22 cellular contexts compared by ENCODE assay signal in the genomic region with DNA sequence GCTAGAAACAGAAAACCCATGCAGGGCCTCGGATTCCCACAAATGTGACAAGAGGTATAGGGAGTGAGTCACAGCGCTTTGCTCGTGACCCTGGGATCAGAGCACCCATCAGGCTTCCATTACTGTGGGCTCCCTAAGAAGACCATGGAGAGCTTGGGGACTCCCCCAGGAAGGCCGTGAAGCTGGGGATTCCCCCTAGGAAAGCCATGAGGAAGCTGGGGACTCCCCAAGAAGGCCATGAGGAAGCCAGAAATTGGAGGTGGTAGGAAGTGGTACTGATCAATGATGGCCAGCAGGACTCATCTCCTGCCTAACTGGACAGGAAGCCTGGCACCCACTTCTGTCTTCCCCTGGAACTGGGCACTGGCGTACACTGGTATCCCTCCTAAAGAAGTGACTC. TPM values are rescaled to one million over a fixed set of nuclear protein-coding genes. Genes with fewer than 3 reads are reported as not detected.
DNase-seq lines count a peak whose midpoint lies in the region; ATAC-seq and TF ChIP-seq lines count a peak whose summit lies in the region.
"Had no signal": no experiment of that assay in that cellular context is flagged by ENCODE, and none has a peak within 500 bp of the region (broad histone marks: within the 10 kb centered on the region; RNA-seq: fewer than 3 reads in every experiment).

No MANE protein-coding gene starts in this region.

- H3F3A ChIP-seq in PC-3 (ENCODE audit: low read length, unreplicated experiment): no peaks in the 10 kb centered on the region

- no peak overlapping the region for H3K4me3 ChIP-seq in PC-3 (ENCODE audit: low read length)
- H3K4me3 ChIP-seq: A549; BLaER1 treated with 17β-estradiol and CSF1 and Interleukin-3, amounts not matched to agents 10 nM and 100 nM; lung; right lobe of liver; stomach had no signal

- no peak for DNase-seq in activated CD4-positive, alpha-beta memory T cell treated with anti-CD3 and anti-CD28 coated beads for 36 hours
- DNase-seq in activated CD4-positive, alpha-beta memory T cell treated with anti-CD3 and anti-CD28 coated beads, Interleukin-2, amount 10 ng/mL, durations not matched to agents 7 days and 5 days: no peak
- DNase-seq in PC-3: no peak
- no peak for DNase-seq in substantia nigra (lab: John Stamatoyannopoulos, UW)
- DNase-seq in superior temporal gyrus (ENCODE audit: extremely low spot score): no peak
- DNase-seq: activated CD8-positive, alpha-beta memory T cell treated with anti-CD3 and anti-CD28 coated beads for 24 hours; DMS 273 treated with DMSO at 0.1 percent for 48 hours; Kasumi-1; NCI-H1092 treated with DMSO at 0.1 percent for 48 hours; NCI-H2081; NCI-H524 treated with DMSO at 0.1 percent for 48 hours; right lobe of liver; Right ventricle myocardium superior; stomach; T-cell had no signal

- H3K4me1 Mint-ChIP-seq in activated CD4-positive, alpha-beta memory T cell treated with anti-CD3 and anti-CD28 coated beads for 36 hours (ENCODE audit: low read depth): peaks cover 15% of the 10 kb centered on the region
- peaks cover 7% of the 10 kb centered on the region for H3K4me1 Mint-ChIP-seq in activated CD4-positive, alpha-beta memory T cell treated with anti-CD3 and anti-CD28 coated beads, Interleukin-2, amount 10 ng/mL, durations not matched to agents 7 days and 5 days
- H3K4me1 Mint-ChIP-seq in stimulated activated memory B cell treated with anti-CD40 and anti-IgM and Interleukin-4, amounts not matched to agents 10 μg/mL and 1 μg/mL and 100 μg/mL, for 72 hours: peaks cover 23% of the 10 kb centered on the region

- no peaks in the 10 kb centered on the region for H4K20me1 ChIP-seq in PC-3 (ENCODE audit: low read length)

- TSS peak; percentile 2 for BruUV-seq in PC-3 (replicated peaks; lab: Mats Ljungman, UMichigan)

- intact Hi-C loops in activated CD4-positive, alpha-beta memory T cell treated with anti-CD3 and anti-CD28 coated beads for 36 hours (cut with micrococcal nuclease): no loop called here
- intact Hi-C loops in PC-3 (cut with micrococcal nuclease): no loop called here

- H3K27ac ChIP-seq in PC-3 (ENCODE audit: low read length) (no peak overlapping the region), substantia nigra (ENCODE audit: low read depth, low read length, poor library complexity, severe bottlenecking) (no peak overlapping the region)
- H3K27ac ChIP-seq: A549; BLaER1 treated with 17β-estradiol and CSF1 and Interleukin-3, amounts not matched to agents 10 nM and 100 nM; right lobe of liver; stomach had no signal

- no peaks in the 10 kb centered on the region for H3K79me2 ChIP-seq in PC-3 (ENCODE audit: low read length)

- no peaks in the 10 kb centered on the region for H3K27me3 ChIP-seq in PC-3 (ENCODE audit: low read length)
- H3K27me3 ChIP-seq: BLaER1 treated with 17β-estradiol and CSF1 and Interleukin-3, amounts not matched to agents 10 nM and 100 nM; right lobe of liver; stomach had no signal

- H3K9ac ChIP-seq in PC-3 (ENCODE audit: low read length): no peak overlapping the region
- H3K9ac ChIP-seq: BLaER1 treated with 17β-estradiol and CSF1 and Interleukin-3, amounts not matched to agents 10 nM and 100 nM had no signal

- no peaks in the 10 kb centered on the region for H3K9me3 Mint-ChIP-seq in activated CD4-positive, alpha-beta memory T cell treated with anti-CD3 and anti-CD28 coated beads for 36 hours
- H3K9me3 Mint-ChIP-seq in activated CD4-positive, alpha-beta memory T cell treated with anti-CD3 and anti-CD28 coated beads, Interleukin-2, amount 10 ng/mL, durations not matched to agents 7 days and 5 days: no peaks in the 10 kb centered on the region
- no peaks in the 10 kb centered on the region for H3K9me3 Mint-ChIP-seq in stimulated activated memory B cell treated with anti-CD40 and anti-IgM and Interleukin-4, amounts not matched to agents 10 μg/mL and 1 μg/mL and 100 μg/mL, for 72 hours
- H3K9me3 Mint-ChIP-seq: dendritic cell treated with granulocyte-macrophage colony-stimulating factor and Interleukin-4, amounts not matched to agents 40 ng/mL and 50 ng/mL, for 4 days; T-cell had no signal

- no peaks in the 10 kb centered on the region for H3K9me2 ChIP-seq in PC-3 (replicated peaks; ENCODE audit: low read length)

- H3K27me3 Mint-ChIP-seq in activated CD4-positive, alpha-beta memory T cell treated with anti-CD3 and anti-CD28 coated beads for 36 hours: no peaks in the 10 kb centered on the region
- H3K27me3 Mint-ChIP-seq in activated CD4-positive, alpha-beta memory T cell treated with anti-CD3 and anti-CD28 coated beads, Interleukin-2, amount 10 ng/mL, durations not matched to agents 7 days and 5 days: no peaks in the 10 kb centered on the region
- H3K27me3 Mint-ChIP-seq in stimulated activated memory B cell treated with anti-CD40 and anti-IgM and Interleukin-4, amounts not matched to agents 10 μg/mL and 1 μg/mL and 100 μg/mL, for 72 hours: no peaks in the 10 kb centered on the region
- H3K27me3 Mint-ChIP-seq: dendritic cell treated with granulocyte-macrophage colony-stimulating factor and Interleukin-4, amounts not matched to agents 40 ng/mL and 50 ng/mL, for 4 days; T-cell had no signal

- peaks cover 23% of the 10 kb centered on the region; the same call in 1 of the 2 replicates for H3K36me3 ChIP-seq in PC-3 (ENCODE audit: low read depth, low read length)

- ATAC-seq in GM21360 (IDR thresholded peaks at IDR 0.05; ENCODE audit: unreplicated experiment) (peak; percentile 59), PC-3 (0 out of 2 replicates have a peak, but pooled peaks have one; percentile 18), HG03135 (IDR thresholded peaks at IDR 0.05; ENCODE audit: unreplicated experiment) (no peak)
- ATAC-seq in stimulated activated memory B cell treated with anti-CD40 and anti-IgM and Interleukin-4, amounts not matched to agents 10 μg/mL and 1 μg/mL and 100 μg/mL, for 72 hours: no peak
- ATAC-seq: T-cell had no signal

- no peak overlapping the region for H3K4me2 ChIP-seq in PC-3 (ENCODE audit: low read length)
- H3K4me2 ChIP-seq: A549 had no signal

- H3K9me3 ChIP-seq in PC-3 (ENCODE audit: low read length): no peaks in the 10 kb centered on the region
- H3K9me3 ChIP-seq: A549; BLaER1 treated with 17β-estradiol and CSF1 and Interleukin-3, amounts not matched to agents 10 nM and 100 nM; right lobe of liver; stomach had no signal

- CTCF ChIA-PET in activated CD4-positive, alpha-beta memory T cell treated with anti-CD3 and anti-CD28 coated beads for 36 hours (lab: Charles Lee): interaction anchor here (1.4 kb wide), 1 partner anchor 10 kb away, joined by 3 read pairs; the partner anchor contains the start of gene DCPS
- CTCF ChIA-PET in activated CD4-positive, alpha-beta memory T cell treated with anti-CD3 and anti-CD28 coated beads, Interleukin-2, amount 10 ng/mL, durations not matched to agents 7 days and 5 days (lab: Charles Lee): interaction anchor here (1.2 kb wide), 1 partner anchor 11 kb away, joined by 3 read pairs; no protein-coding TSS in a partner anchor
- CTCF ChIA-PET in PC-3 (lab: Charles Lee): no interaction called here

- no peaks in the 10 kb centered on the region for H3K4me1 ChIP-seq in PC-3 (ENCODE audit: insufficient read depth, low read length)
- H3K4me1 ChIP-seq: A549, right lobe of liver, stomach had no signal

- H3K27ac Mint-ChIP-seq in activated CD4-positive, alpha-beta memory T cell treated with anti-CD3 and anti-CD28 coated beads for 36 hours: peak overlapping the region; percentile 42
- no peak overlapping the region for H3K27ac Mint-ChIP-seq in activated CD4-positive, alpha-beta memory T cell treated with anti-CD3 and anti-CD28 coated beads, Interleukin-2, amount 10 ng/mL, durations not matched to agents 7 days and 5 days
- H3K27ac Mint-ChIP-seq in stimulated activated memory B cell treated with anti-CD40 and anti-IgM and Interleukin-4, amounts not matched to agents 10 μg/mL and 1 μg/mL and 100 μg/mL, for 72 hours: peak overlapping the region; percentile 41
- H3K27ac Mint-ChIP-seq: dendritic cell treated with granulocyte-macrophage colony-stimulating factor and Interleukin-4, amounts not matched to agents 40 ng/mL and 50 ng/mL, for 4 days; T-cell had no signal

- H3K36me3 Mint-ChIP-seq in activated CD4-positive, alpha-beta memory T cell treated with anti-CD3 and anti-CD28 coated beads for 36 hours: peaks cover 16% of the 10 kb centered on the region
- H3K36me3 Mint-ChIP-seq in activated CD4-positive, alpha-beta memory T cell treated with anti-CD3 and anti-CD28 coated beads, Interleukin-2, amount 10 ng/mL, durations not matched to agents 7 days and 5 days (ENCODE audit: low read depth): peaks cover 44% of the 10 kb centered on the region
- H3K36me3 Mint-ChIP-seq in stimulated activated memory B cell treated with anti-CD40 and anti-IgM and Interleukin-4, amounts not matched to agents 10 μg/mL and 1 μg/mL and 100 μg/mL, for 72 hours: peaks cover 33% of the 10 kb centered on the region

- POLR2A ChIA-PET in activated CD4-positive, alpha-beta memory T cell treated with anti-CD3 and anti-CD28 coated beads for 36 hours (lab: Charles Lee): interaction anchor here (1.2 kb wide), 1 partner anchor 11 kb away, joined by 4 read pairs; no protein-coding TSS in a partner anchor
- POLR2A ChIA-PET in activated CD4-positive, alpha-beta memory T cell treated with anti-CD3 and anti-CD28 coated beads, Interleukin-2, amount 10 ng/mL, durations not matched to agents 7 days and 5 days (lab: Charles Lee): interaction anchor here (1.0 kb wide), 1 partner anchor 11 kb away, joined by 3 read pairs; no protein-coding TSS in a partner anchor
- POLR2A ChIA-PET in PC-3 (lab: Charles Lee; ENCODE audit: unreplicated experiment): no interaction called here

- H2AFZ ChIP-seq in PC-3 (ENCODE audit: low read length): no peak overlapping the region

- H3K4me3 Mint-ChIP-seq in activated CD4-positive, alpha-beta memory T cell treated with anti-CD3 and anti-CD28 coated beads for 36 hours: no peak overlapping the region
- H3K4me3 Mint-ChIP-seq in activated CD4-positive, alpha-beta memory T cell treated with anti-CD3 and anti-CD28 coated beads, Interleukin-2, amount 10 ng/mL, durations not matched to agents 7 days and 5 days: no peak overlapping the region
- no peak overlapping the region for H3K4me3 Mint-ChIP-seq in stimulated activated memory B cell treated with anti-CD40 and anti-IgM and Interleukin-4, amounts not matched to agents 10 μg/mL and 1 μg/mL and 100 μg/mL, for 72 hours
- H3K4me3 Mint-ChIP-seq: dendritic cell treated with granulocyte-macrophage colony-stimulating factor and Interleukin-4, amounts not matched to agents 40 ng/mL and 50 ng/mL, for 4 days; T-cell had no signal

- TF ChIP-seq CTCF in PC-3 (conservative IDR thresholded peaks at IDR 0.05; ENCODE audit: low read depth, low read length): no peak

RNA-seq across cellular contexts. Expression of gene DCPS, which starts 10.1 kb away (rescaled TPM):
- 10 to 100 TPM; 40.1 to 43.9 TPM for total RNA-seq in activated CD4-positive, alpha-beta memory T cell treated with anti-CD3 and anti-CD28 coated beads for 36 hours
- 10 to 100 TPM; 34.5 to 35.8 TPM for total RNA-seq in activated CD4-positive, alpha-beta memory T cell treated with anti-CD3 and anti-CD28 coated beads, Interleukin-2, amount 10 ng/mL, durations not matched to agents 7 days and 5 days
- 52.6 and 55.1 TPM in 2 replicates for total RNA-seq in PC-3 (2014; rRNA removed)

RNA-seq across cellular contexts. Expression of gene TIRAP, which starts 10.8 kb away (rescaled TPM):
- 1 to 10 TPM; 7.3 to 8.8 TPM for total RNA-seq in activated CD4-positive, alpha-beta memory T cell treated with anti-CD3 and anti-CD28 coated beads for 36 hours
- total RNA-seq in activated CD4-positive, alpha-beta memory T cell treated with anti-CD3 and anti-CD28 coated beads, Interleukin-2, amount 10 ng/mL, durations not matched to agents 7 days and 5 days: 10 to 100 TPM; 14.2 to 17.0 TPM
- 8.4 and 12.1 TPM in 2 replicates for total RNA-seq in PC-3 (2014; rRNA removed)

RNA-seq across cellular contexts. Expression of gene FOXRED1, which starts 24.8 kb away (rescaled TPM):
- total RNA-seq in activated CD4-positive, alpha-beta memory T cell treated with anti-CD3 and anti-CD28 coated beads for 36 hours: 10 to 100 TPM; 41.7 to 42.3 TPM
- 10 to 100 TPM; 34.4 to 36.4 TPM for total RNA-seq in activated CD4-positive, alpha-beta memory T cell treated with anti-CD3 and anti-CD28 coated beads, Interleukin-2, amount 10 ng/mL, durations not matched to agents 7 days and 5 days
- 55.6 and 72.0 TPM in 2 replicates for total RNA-seq in PC-3 (2014; rRNA removed)

RNA-seq across cellular contexts. Expression of gene SRPRA, which starts 25.0 kb away (rescaled TPM):
- total RNA-seq in activated CD4-positive, alpha-beta memory T cell treated with anti-CD3 and anti-CD28 coated beads for 36 hours: 100 to 1,000 TPM; 142 to 149 TPM
- 100 to 1,000 TPM; 121 to 125 TPM for total RNA-seq in activated CD4-positive, alpha-beta memory T cell treated with anti-CD3 and anti-CD28 coated beads, Interleukin-2, amount 10 ng/mL, durations not matched to agents 7 days and 5 days
- 140 and 143 TPM in 2 replicates for total RNA-seq in PC-3 (2014; rRNA removed)

Comparison
In these comparisons a context has a peak if more than half of its experiments do, and no peak if none do; other contexts are left out.
1. ATAC-seq: peak in GM21360 (single experiment) and PC-3 (single experiment); none in stimulated activated memory B cell treated with anti-CD40 and anti-IgM and Interleukin-4, amounts not matched to agents 10 μg/mL and 1 μg/mL and 100 μg/mL, for 72 hours (single experiment) and HG03135 (single experiment).